ENCODE assay signal across 23 cellular contexts in the genomic region with DNA sequence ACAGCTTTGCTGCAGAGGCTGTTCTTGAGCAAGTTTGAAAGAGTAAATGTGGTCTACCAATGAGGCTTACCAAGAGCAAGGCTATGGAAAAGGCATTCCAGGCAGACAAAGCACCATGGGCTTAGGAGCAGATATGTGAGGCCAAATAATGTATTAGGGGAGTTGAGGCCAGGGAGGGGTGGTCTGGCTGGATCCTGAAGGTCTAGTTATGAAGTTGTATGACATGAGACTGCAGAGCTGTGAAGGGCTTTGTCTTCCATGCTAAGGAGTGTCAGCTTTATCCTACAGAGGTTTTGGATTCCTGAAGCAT. TPM values are rescaled to one million over a fixed set of nuclear protein-coding genes. Genes with fewer than 3 reads are reported as not detected.
DNase-seq lines count a peak whose midpoint lies in the region; ATAC-seq and TF ChIP-seq lines count a peak whose summit lies in the region.
"Had no signal": no experiment of that assay in that cellular context is flagged by ENCODE, and none has a peak within 500 bp of the region (broad histone marks: within the 10 kb centered on the region; RNA-seq: fewer than 3 reads in every experiment).

No MANE protein-coding gene starts in this region.

- no peak for TF ChIP-seq EP300 in esophagus muscularis mucosa (IDR thresholded peaks at IDR 0.05)

- H3K4me1 ChIP-seq in IMR-90 (ENCODE audit: control insufficient read depth, insufficient read depth, low read length) = peaks cover 8% of the 10 kb centered on the region
- H3K4me1 ChIP-seq in esophagus muscularis mucosa = peaks cover 0 to 11% (median 9%) of the 10 kb centered on the region in 4 donors
- H3K4me1 ChIP-seq: BE2C had no signal

- H3K18ac ChIP-seq in IMR-90 (ENCODE audit: low read depth, low read length) = peak overlapping the region; percentile 22; the same call in 1 of the 2 replicates

- no peaks in the 10 kb centered on the region for H3K27me3 Mint-ChIP-seq in osteocyte (ENCODE audit: unreplicated experiment)

- peak overlapping the region in 1 of 2 experiments; percentile 50; a peak in 2 of 4 replicates for H4K8ac ChIP-seq in IMR-90 (ENCODE audit: low read depth in 2 of 2, low read length in 2 of 2)

- H3K27ac Mint-ChIP-seq in osteocyte (ENCODE audit: unreplicated experiment) = peak overlapping the region; percentile 83
- H3K27ac Mint-ChIP-seq: CD14-positive monocyte; CD4-positive, alpha-beta T cell had no signal

- H4K5ac ChIP-seq in IMR-90 (ENCODE audit: low read depth, low read length) = no peak overlapping the region

- H3K36me3 ChIP-seq in IMR-90 (ENCODE audit: control insufficient read depth, insufficient read depth, low read length) (no peaks in the 10 kb centered on the region), esophagus muscularis mucosa (no peaks in the 10 kb centered on the region)
- H3K36me3 ChIP-seq: BE2C; BLaER1 treated with 17β-estradiol and CSF1 and Interleukin-3, amounts not matched to agents 10 nM and 100 nM had no signal

- H3K4me3 ChIP-seq in IMR-90 (ENCODE audit: insufficient read depth, low read depth, low read length) = no peak overlapping the region
- no peak overlapping the region for H3K4me3 ChIP-seq in esophagus muscularis mucosa
- H3K4me3 ChIP-seq: A549; BLaER1 treated with 17β-estradiol and CSF1 and Interleukin-3, amounts not matched to agents 10 nM and 100 nM; GM12878; GM23248 had no signal

- H3K79me1 ChIP-seq in IMR-90 (ENCODE audit: low read depth in 1 of 2, low read length in 2 of 2) = no peaks in the 10 kb centered on the region

- peak overlapping the region; percentile 76 for H2BK20ac ChIP-seq in IMR-90 (ENCODE audit: low read depth, low read length)

- DNase-seq in IMR-90 = no peak
- DNase-seq in esophagus muscularis mucosa (ENCODE audit: extremely low spot score) = peak; percentile 86
- DNase-seq in osteocyte (ENCODE audit: extremely low spot score, unreplicated experiment) = no peak
- DNase-seq in effector CD8-positive, alpha-beta T cell (lab: John Stamatoyannopoulos, UW) = no peak
- no peak for DNase-seq in activated CD4-positive, CD25-positive, alpha-beta regulatory T cell treated with anti-CD3 and anti-CD28 coated beads, Interleukin-2, amount 50 U/mL, for 72 hours
- DNase-seq: 8988T; ACHN; AML-193; BE2C; CD4-positive, alpha-beta T cell; CD8-positive, alpha-beta memory T cell; DMS 273 treated with DMSO at 0.1 percent for 48 hours; DMS79; EL; GDM1; GM23248; H7; HCEC 1CT had no signal

- no peak overlapping the region for H3K9ac ChIP-seq in IMR-90 (ENCODE audit: low read depth, low read length)
- H3K9ac ChIP-seq: BLaER1 treated with 17β-estradiol and CSF1 and Interleukin-3, amounts not matched to agents 10 nM and 100 nM; GM23248 had no signal

- peak overlapping the region; percentile 24 for H2BK5ac ChIP-seq in IMR-90 (ENCODE audit: low read depth, low read length, poor library complexity, severe bottlenecking)

- POLR2A ChIA-PET in IMR-90 (lab: Charles Lee; ENCODE audit: unreplicated experiment) = interaction anchor here (0.5 kb wide), 1 partner anchor 131 kb away, joined by 3 read pairs; no protein-coding TSS in a partner anchor

- peak overlapping the region; percentile 72 for H4K91ac ChIP-seq in IMR-90 (ENCODE audit: insufficient read depth, low read depth, low read length)

- H2BK15ac ChIP-seq in IMR-90 (ENCODE audit: low read depth, low read length) = peak overlapping the region; percentile 25; the same call in 1 of the 3 replicates

- peak overlapping the region; percentile 54 for H2AK5ac ChIP-seq in IMR-90 (ENCODE audit: low read depth, low read length)

- no peak for ATAC-seq in IMR-90 (ENCODE audit: low read depth)
- ATAC-seq in GM21528 (IDR thresholded peaks at IDR 0.05; ENCODE audit: low FRiP score, unreplicated experiment) = no peak
- ATAC-seq: A549, GM12878 had no signal

- H3K36me3 Mint-ChIP-seq in osteocyte (ENCODE audit: unreplicated experiment) = no peaks in the 10 kb centered on the region
- H3K36me3 Mint-ChIP-seq: CD14-positive monocyte; CD8-positive, alpha-beta memory T cell had no signal

- dilution Hi-C loops in IMR-90 (cut with HindIII; ENCODE audit: low sequenced_read_pairs, unreplicated experiment) = loop anchor here (25.0 kb wide), 1 partner anchor 446 kb away; no protein-coding TSS in a partner anchor

- no peak overlapping the region for H3K56ac ChIP-seq in IMR-90 (ENCODE audit: extremely low read depth, insufficient read depth, low read length)

- H2AK9ac ChIP-seq in IMR-90 (replicated peaks; ENCODE audit: low read depth, low read length, poor library complexity) = peak overlapping the region; percentile 26

- H3K4ac ChIP-seq in IMR-90 (ENCODE audit: low read depth, low read length) = peak overlapping the region; percentile 67

- no peak for TF ChIP-seq POLR2A in IMR-90 (IDR thresholded peaks at IDR 0.05; ENCODE audit: low read depth, low read length)
- TF ChIP-seq POLR2A in esophagus muscularis mucosa (IDR thresholded peaks at IDR 0.05; ENCODE audit: low read depth) = no peak

- H3K9me1 ChIP-seq in IMR-90 (ENCODE audit: insufficient read depth, low read length) = peaks cover 15% of the 10 kb centered on the region; the same call in 1 of the 2 replicates

- H3K14ac ChIP-seq in IMR-90 (replicated peaks; ENCODE audit: low read depth, low read length) = peak overlapping the region; percentile 65; the same call in 1 of the 2 replicates

- H3K9me3 ChIP-seq in IMR-90 (ENCODE audit: control insufficient read depth, insufficient read depth, low read length) = no peaks in the 10 kb centered on the region
- H3K9me3 ChIP-seq in esophagus muscularis mucosa = no peaks in the 10 kb centered on the region
- H3K9me3 ChIP-seq: A549; BE2C; BLaER1 treated with 17β-estradiol and CSF1 and Interleukin-3, amounts not matched to agents 10 nM and 100 nM had no signal

- H3K4me3 Mint-ChIP-seq in osteocyte (ENCODE audit: unreplicated experiment) = no peak overlapping the region
- H3K4me3 Mint-ChIP-seq: CD14-positive monocyte; CD4-positive, alpha-beta T cell; CD8-positive, alpha-beta memory T cell had no signal

- no peak overlapping the region for H2AFZ ChIP-seq in IMR-90 (replicated peaks; ENCODE audit: low read length, poor library complexity)
- H2AFZ ChIP-seq: GM23248 had no signal

- in situ Hi-C loops in IMR-90 (cut with MboI; ENCODE audit: low sequenced_read_pairs) = no loop called here

- intact Hi-C loops in IMR-90 (cut with micrococcal nuclease) (loop anchor here (5.0 kb wide), 1 partner anchor 96 kb away; no protein-coding TSS in a partner anchor), esophagus muscularis mucosa (cut with DNase I) (no loop called here)

- no peak overlapping the region for H3K4me2 ChIP-seq in IMR-90 (ENCODE audit: low read depth, low read length)
- H3K4me2 ChIP-seq: A549 had no signal

- CTCF ChIA-PET in IMR-90 (lab: Yijun Ruan, JAX) = interaction anchor here (0.8 to 6.5 kb wide), 4 partner anchors 134 to 454 kb away, joined by 3 to 63 read pairs (median 10); no protein-coding TSS in a partner anchor

- H2BK120ac ChIP-seq in IMR-90 (ENCODE audit: low read depth, low read length) = peak overlapping the region; percentile 78

- no peaks in the 10 kb centered on the region for H4K20me1 ChIP-seq in IMR-90 (ENCODE audit: insufficient read depth, low read length)
- H4K20me1 ChIP-seq: BLaER1 treated with 17β-estradiol and CSF1 and Interleukin-3, amounts not matched to agents 10 nM and 100 nM had no signal

- peak overlapping the region; percentile 51; the same call in 1 of the 2 replicates for H3K23ac ChIP-seq in IMR-90 (ENCODE audit: low read depth, low read length)

- H3K4me1 Mint-ChIP-seq in osteocyte (ENCODE audit: unreplicated experiment) = peaks cover 43% of the 10 kb centered on the region

- H3K9me3 Mint-ChIP-seq in osteocyte (ENCODE audit: unreplicated experiment) = no peaks in the 10 kb centered on the region
- H3K9me3 Mint-ChIP-seq: CD4-positive, alpha-beta T cell; CD8-positive, alpha-beta memory T cell had no signal

- TF ChIP-seq CTCF in IMR-90 (conservative IDR thresholded peaks at IDR 0.05; ENCODE audit: low read depth, low read length) (no peak), esophagus muscularis mucosa (IDR thresholded peaks at IDR 0.05) (no peak), osteocyte (IDR thresholded peaks at IDR 0.05) (no peak)

- BruUV-seq in IMR-90 (replicated peaks; lab: Mats Ljungman, UMichigan) = no TSS peak

- H3K27ac ChIP-seq in IMR-90 (ENCODE audit: insufficient read depth, low read length) (no peak overlapping the region), esophagus muscularis mucosa (replicated peaks in 1 of 4) (no peak overlapping the region)
- H3K27ac ChIP-seq: A549; BLaER1 treated with 17β-estradiol and CSF1 and Interleukin-3, amounts not matched to agents 10 nM and 100 nM; GM23248 had no signal

- TF ChIP-seq RAD21 in IMR-90 (IDR thresholded peaks at IDR 0.05; ENCODE audit: low read length) = no peak

- no peaks in the 10 kb centered on the region for H3K27me3 ChIP-seq in IMR-90 (ENCODE audit: control insufficient read depth, insufficient read depth, low read length)
- peaks cover 0 to 3% (median 0%) of the 10 kb centered on the region in 4 donors for H3K27me3 ChIP-seq in esophagus muscularis mucosa
- H3K27me3 ChIP-seq: BE2C; BLaER1 treated with 17β-estradiol and CSF1 and Interleukin-3, amounts not matched to agents 10 nM and 100 nM had no signal

TF ChIP-seq in IMR-90, 13 proteins besides CTCF, POLR2A, EP300 and RAD21 (continues in another document):
- TF ChIP-seq, protein P1, sequence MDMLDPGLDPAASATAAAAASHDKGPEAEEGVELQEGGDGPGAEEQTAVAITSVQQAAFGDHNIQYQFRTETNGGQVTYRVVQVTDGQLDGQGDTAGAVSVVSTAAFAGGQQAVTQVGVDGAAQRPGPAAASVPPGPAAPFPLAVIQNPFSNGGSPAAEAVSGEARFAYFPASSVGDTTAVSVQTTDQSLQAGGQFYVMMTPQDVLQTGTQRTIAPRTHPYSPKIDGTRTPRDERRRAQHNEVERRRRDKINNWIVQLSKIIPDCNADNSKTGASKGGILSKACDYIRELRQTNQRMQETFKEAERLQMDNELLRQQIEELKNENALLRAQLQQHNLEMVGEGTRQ (IDR thresholded peaks at IDR 0.05; ENCODE audit: low read depth, low read length) = no peak
- no peak for TF ChIP-seq MAZ (IDR thresholded peaks at IDR 0.05; ENCODE audit: borderline replicate concordance, low read depth, low read length)
- TF ChIP-seq MXI1 (IDR thresholded peaks at IDR 0.05; ENCODE audit: borderline replicate concordance, low read depth, low read length) = no peak
- no peak for TF ChIP-seq RFX5 (IDR thresholded peaks at IDR 0.05; ENCODE audit: low read depth, low read length)
- no peak for TF ChIP-seq NFE2L2 (IDR thresholded peaks at IDR 0.05; ENCODE audit: low read depth, low read length)
- TF ChIP-seq CHD1 (IDR thresholded peaks at IDR 0.05; ENCODE audit: low read depth, low read length) = no peak
- TF ChIP-seq MAFK (IDR thresholded peaks at IDR 0.05; ENCODE audit: low read depth, low read length) = no peak

RNA-seq across cellular contexts. Expression of a gene that starts 51.8 kb away (rescaled TPM):
- total RNA-seq in IMR-90 (2012; rRNA removed) (0.18 and 0.83 TPM in 2 replicates), esophagus muscularis mucosa (10 to 100 TPM; 35.8 to 70.2 (median 66.7) TPM), osteocyte (3.1 and 3.5 TPM in 2 replicates)
- 0.17 and 0.60 TPM in 2 replicates for polyA plus RNA-seq in IMR-90 (2012; rRNA removed)
- polyA plus RNA-seq in IMR-90 (2012; cell fraction: cytosol; rRNA removed) = 0.12 and 0.16 TPM in 2 replicates
- 0.31 TPM in 1 of 2 replicates, not detected in the other for polyA plus RNA-seq in IMR-90 (2012; cell fraction: nucleus; rRNA removed; ENCODE audit: low replicate concordance)
